In genomic region chr11:117929568-117930207, GRCh38 we compare ENCODE assay signal across 1 cellular context.
TF ChIP-seq lines count a peak whose summit lies in the region.

No MANE protein-coding gene starts in this region.

TF ChIP-seq in GM23338, 12 proteins besides CTCF, POLR2A, EP300 and RAD21 (continued from another document):
- TF ChIP-seq, protein P1, sequence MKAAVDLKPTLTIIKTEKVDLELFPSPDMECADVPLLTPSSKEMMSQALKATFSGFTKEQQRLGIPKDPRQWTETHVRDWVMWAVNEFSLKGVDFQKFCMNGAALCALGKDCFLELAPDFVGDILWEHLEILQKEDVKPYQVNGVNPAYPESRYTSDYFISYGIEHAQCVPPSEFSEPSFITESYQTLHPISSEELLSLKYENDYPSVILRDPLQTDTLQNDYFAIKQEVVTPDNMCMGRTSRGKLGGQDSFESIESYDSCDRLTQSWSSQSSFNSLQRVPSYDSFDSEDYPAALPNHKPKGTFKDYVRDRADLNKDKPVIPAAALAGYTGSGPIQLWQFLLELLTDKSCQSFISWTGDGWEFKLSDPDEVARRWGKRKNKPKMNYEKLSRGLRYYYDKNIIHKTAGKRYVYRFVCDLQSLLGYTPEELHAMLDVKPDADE (IDR thresholded peaks at IDR 0.05): no peak
- no peak for TF ChIP-seq ZNF331 (CRISPR knock-in tag; IDR thresholded peaks at IDR 0.05; ENCODE audit: low read depth)
- TF ChIP-seq POLR2AphosphoS5 (IDR thresholded peaks at IDR 0.05; ENCODE audit: low read depth): no peak
- no peak for TF ChIP-seq NANOG (IDR thresholded peaks at IDR 0.05; ENCODE audit: borderline replicate concordance)
- no peak for TF ChIP-seq EZH2 (IDR thresholded peaks at IDR 0.05; ENCODE audit: low read depth, unreplicated experiment)
- TF ChIP-seq EZH2phosphoT487 (IDR thresholded peaks at IDR 0.05; ENCODE audit: unreplicated experiment): no peak
- TF ChIP-seq ZNF462 (CRISPR knock-in tag; IDR thresholded peaks at IDR 0.05): no peak
- TF ChIP-seq CREB1 (CRISPR knock-in tag; IDR thresholded peaks at IDR 0.05; ENCODE audit: low read depth): no peak
- no peak for TF ChIP-seq JUNB (IDR thresholded peaks at IDR 0.05; ENCODE audit: unreplicated experiment)
- TF ChIP-seq, protein P2, sequence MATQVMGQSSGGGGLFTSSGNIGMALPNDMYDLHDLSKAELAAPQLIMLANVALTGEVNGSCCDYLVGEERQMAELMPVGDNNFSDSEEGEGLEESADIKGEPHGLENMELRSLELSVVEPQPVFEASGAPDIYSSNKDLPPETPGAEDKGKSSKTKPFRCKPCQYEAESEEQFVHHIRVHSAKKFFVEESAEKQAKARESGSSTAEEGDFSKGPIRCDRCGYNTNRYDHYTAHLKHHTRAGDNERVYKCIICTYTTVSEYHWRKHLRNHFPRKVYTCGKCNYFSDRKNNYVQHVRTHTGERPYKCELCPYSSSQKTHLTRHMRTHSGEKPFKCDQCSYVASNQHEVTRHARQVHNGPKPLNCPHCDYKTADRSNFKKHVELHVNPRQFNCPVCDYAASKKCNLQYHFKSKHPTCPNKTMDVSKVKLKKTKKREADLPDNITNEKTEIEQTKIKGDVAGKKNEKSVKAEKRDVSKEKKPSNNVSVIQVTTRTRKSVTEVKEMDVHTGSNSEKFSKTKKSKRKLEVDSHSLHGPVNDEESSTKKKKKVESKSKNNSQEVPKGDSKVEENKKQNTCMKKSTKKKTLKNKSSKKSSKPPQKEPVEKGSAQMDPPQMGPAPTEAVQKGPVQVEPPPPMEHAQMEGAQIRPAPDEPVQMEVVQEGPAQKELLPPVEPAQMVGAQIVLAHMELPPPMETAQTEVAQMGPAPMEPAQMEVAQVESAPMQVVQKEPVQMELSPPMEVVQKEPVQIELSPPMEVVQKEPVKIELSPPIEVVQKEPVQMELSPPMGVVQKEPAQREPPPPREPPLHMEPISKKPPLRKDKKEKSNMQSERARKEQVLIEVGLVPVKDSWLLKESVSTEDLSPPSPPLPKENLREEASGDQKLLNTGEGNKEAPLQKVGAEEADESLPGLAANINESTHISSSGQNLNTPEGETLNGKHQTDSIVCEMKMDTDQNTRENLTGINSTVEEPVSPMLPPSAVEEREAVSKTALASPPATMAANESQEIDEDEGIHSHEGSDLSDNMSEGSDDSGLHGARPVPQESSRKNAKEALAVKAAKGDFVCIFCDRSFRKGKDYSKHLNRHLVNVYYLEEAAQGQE (IDR thresholded peaks at IDR 0.05; ENCODE audit: unreplicated experiment): no peak
- no peak for TF ChIP-seq ZNF114 (CRISPR knock-in tag; IDR thresholded peaks at IDR 0.05)
